In genomic region chr10:49754951-49755350, GRCh38 we compare ENCODE assay signal across 9 cellular contexts. TPM values are rescaled to one million over a fixed set of nuclear protein-coding genes. Genes with fewer than 3 reads are reported as not detected.
A peak's percentile ranks its signal among the peaks of the same experiment; 100 is the strongest.
DNase-seq lines count a peak whose midpoint lies in the region; ATAC-seq and TF ChIP-seq lines count a peak whose summit lies in the region.
"Not testable (repeated sequence)": the region's sequence is repeated elsewhere in the genome, so short reads cannot be mapped to it uniquely, and the experiment has no call there.
"Had no signal": no experiment of that assay in that cellular context is flagged by ENCODE, and none has a peak within 500 bp of the region (broad histone marks: within the 10 kb centered on the region; RNA-seq: fewer than 3 reads in every experiment).

No MANE protein-coding gene starts in this region.

- not testable (repeated sequence) for H3K4me1 ChIP-seq in PC-3 (ENCODE audit: insufficient read depth, low read length)

- not testable (repeated sequence) for H2AFZ ChIP-seq in PC-3 (ENCODE audit: low read length)

- not testable (repeated sequence) for TF ChIP-seq CTCF in PC-3 (conservative IDR thresholded peaks at IDR 0.05; ENCODE audit: low read depth, low read length)

- DNase-seq in ACHN (peak; percentile 39), ELR (ENCODE audit: low read depth) (peak; percentile 26), HK-2 (ENCODE audit: unreplicated experiment) (peak; percentile 40), PC-3 (peak; percentile 57), ecto neural progenitor cell (ENCODE audit: low spot score) (peak; percentile 35), kidney tubule cell (ENCODE audit: low spot score) (peak; percentile 73), renal cortical epithelial cell (ENCODE audit: low read depth) (peak; percentile 28)

- H3K9me2 ChIP-seq in PC-3 (replicated peaks; ENCODE audit: low read length) = not testable (repeated sequence)

- not testable (repeated sequence) for H3K9me3 ChIP-seq in PC-3 (ENCODE audit: low read length)

- H3K4me3 ChIP-seq in PC-3 (ENCODE audit: low read length) = not testable (repeated sequence)

- peak; percentile 53 for ATAC-seq in PC-3

- CTCF ChIA-PET in PC-3 (lab: Charles Lee) = not testable (repeated sequence)

- intact Hi-C loops in PC-3 (cut with micrococcal nuclease) = not testable (repeated sequence)

- H3K79me2 ChIP-seq in PC-3 (ENCODE audit: low read length) = not testable (repeated sequence)

- H3K27me3 ChIP-seq in PC-3 (ENCODE audit: low read length) = peaks cover 31% of the 10 kb centered on the region

- not testable (repeated sequence) for H4K20me1 ChIP-seq in PC-3 (ENCODE audit: low read length)

- not testable (repeated sequence) for BruUV-seq in PC-3 (replicated peaks; lab: Mats Ljungman, UMichigan)

- not testable (repeated sequence) for H3K4me2 ChIP-seq in PC-3 (ENCODE audit: low read length)

- not testable (repeated sequence) for H3K27ac ChIP-seq in PC-3 (ENCODE audit: low read length)

- H3F3A ChIP-seq in PC-3 (ENCODE audit: low read length, unreplicated experiment) = not testable (repeated sequence)

- not testable (repeated sequence) for H3K36me3 ChIP-seq in PC-3 (ENCODE audit: low read depth, low read length)

- not testable (repeated sequence) for H3K9ac ChIP-seq in PC-3 (ENCODE audit: low read length)

- POLR2A ChIA-PET in PC-3 (lab: Charles Lee; ENCODE audit: unreplicated experiment) = not testable (repeated sequence)

- in situ Hi-C loops in ACHN (cut with HindIII; ENCODE audit: low pct_ligation_motif_present, low pct_unique_long_range_greater_than_20kb, low sequenced_read_pairs) = not testable (repeated sequence)

RNA-seq across cellular contexts. Expression of gene OGDHL, which starts 7.2 kb away (rescaled TPM):
- total RNA-seq in PC-3 (2014; rRNA removed) (2.0 and 2.6 TPM in 2 replicates), renal cortical epithelial cell (7.1 and 58.5 TPM in 2 replicates)
- total RNA-seq: CD4-positive, alpha-beta memory T cell; CD4-positive, CD25-positive, alpha-beta regulatory T cell had no signal
